ENCODE assay signal across 22 cellular contexts in genomic region chr13:79525051-79525450, GRCh38. TPM values are rescaled to one million over a fixed set of nuclear protein-coding genes. Genes with fewer than 3 reads are reported as not detected.
A peak's percentile ranks its signal among the peaks of the same experiment; 100 is the strongest.
DNase-seq lines count a peak whose midpoint lies in the region; ATAC-seq, FAIRE-seq and TF ChIP-seq lines count a peak whose summit lies in the region.
"Had no signal": no experiment of that assay in that cellular context is flagged by ENCODE, and none has a peak within 500 bp of the region (broad histone marks: within the 10 kb centered on the region; RNA-seq: fewer than 3 reads in every experiment).

No MANE protein-coding gene starts in this region.

- H3K36me3 Mint-ChIP-seq in CD8-positive, alpha-beta memory T cell: peaks cover 0 to 3% (median 2%) of the 10 kb centered on the region in 3 donors
- peaks cover 12% of the 10 kb centered on the region for H3K36me3 Mint-ChIP-seq in activated CD4-positive, alpha-beta T cell treated with anti-CD3 and anti-CD28 coated beads, Interleukin-2, amount 10 ng/mL, durations not matched to agents 7 days and 5 days (ENCODE audit: low read depth)

- H3K27me3 Mint-ChIP-seq in CD8-positive, alpha-beta memory T cell: no peaks in the 10 kb centered on the region
- H3K27me3 Mint-ChIP-seq in activated CD4-positive, alpha-beta T cell treated with anti-CD3 and anti-CD28 coated beads, Interleukin-2, amount 10 ng/mL, durations not matched to agents 7 days and 5 days: no peaks in the 10 kb centered on the region

- H3K36me3 ChIP-seq in RWPE2 (ENCODE audit: low read depth) (peaks cover 69% of the 10 kb centered on the region), keratinocyte (ENCODE audit: control insufficient read depth in 2 of 2, extremely low read depth in 1 of 2, insufficient read depth in 2 of 2, low read length in 2 of 2) (peaks cover 12 to 21% of the 10 kb centered on the region in 2 experiments)
- no peaks in the 10 kb centered on the region for H3K36me3 ChIP-seq in CD8-positive, alpha-beta memory T cell (ENCODE audit: insufficient read depth, low read length)
- H3K36me3 ChIP-seq: ovary had no signal

- dilution Hi-C loops in keratinocyte (cut with MboI; ENCODE audit: extremely low pct_ligation_motif_present, low sequenced_read_pairs): no loop called here

- H3K27me3 ChIP-seq in RWPE2 (ENCODE audit: insufficient read depth, poor library complexity, severe bottlenecking) (no peaks in the 10 kb centered on the region), keratinocyte (ENCODE audit: control insufficient read depth, extremely low read depth, insufficient read depth, low read length) (no peaks in the 10 kb centered on the region)
- no peaks in the 10 kb centered on the region for H3K27me3 ChIP-seq in CD8-positive, alpha-beta memory T cell (ENCODE audit: insufficient read depth, low read length, poor library complexity, severe bottlenecking)
- H3K27me3 ChIP-seq: body of pancreas, gastroesophageal sphincter, MG63, ovary, vagina had no signal

- H3K4me1 ChIP-seq in RWPE2 (ENCODE audit: insufficient read depth, poor library complexity, severe bottlenecking) (peaks cover 38% of the 10 kb centered on the region), keratinocyte (ENCODE audit: control insufficient read depth, extremely low read depth, insufficient read depth, low read length) (peaks cover 32% of the 10 kb centered on the region)
- peaks cover 8% of the 10 kb centered on the region for H3K4me1 ChIP-seq in CD8-positive, alpha-beta memory T cell (ENCODE audit: insufficient read depth, low read length)
- H3K4me1 ChIP-seq: body of pancreas had no signal

- H4K20me1 ChIP-seq in keratinocyte (ENCODE audit: control insufficient read depth, extremely low read depth, insufficient read depth, low read length): peaks cover 2% of the 10 kb centered on the region

- H3K27ac ChIP-seq in RWPE2 (ENCODE audit: poor library complexity, severe bottlenecking) (peak overlapping the region; percentile 46), keratinocyte (ENCODE audit: control insufficient read depth, insufficient read depth, low read length) (no peak overlapping the region)
- no peak overlapping the region for H3K27ac ChIP-seq in CD8-positive, alpha-beta memory T cell (ENCODE audit: low read depth, low read length)
- H3K27ac ChIP-seq: body of pancreas, gastroesophageal sphincter, ovary, vagina had no signal

- CTCF ChIA-PET in CD8-positive, alpha-beta memory T cell (lab: Charles Lee): no interaction called here
- CTCF ChIA-PET in activated CD4-positive, alpha-beta T cell treated with anti-CD3 and anti-CD28 coated beads, Interleukin-2, amount 10 ng/mL, durations not matched to agents 7 days and 5 days (lab: Charles Lee): interaction anchor here (0.9 kb wide), 2 partner anchors 9 to 18 kb away, joined by 3 to 4 read pairs; no protein-coding TSS in a partner anchor

- POLR2A ChIA-PET in CD8-positive, alpha-beta memory T cell (lab: Charles Lee): no interaction called here
- POLR2A ChIA-PET in activated CD4-positive, alpha-beta T cell treated with anti-CD3 and anti-CD28 coated beads, Interleukin-2, amount 10 ng/mL, durations not matched to agents 7 days and 5 days (lab: Charles Lee): no interaction called here

- H3K27ac Mint-ChIP-seq in CD8-positive, alpha-beta memory T cell: no peak overlapping the region
- H3K27ac Mint-ChIP-seq in activated CD4-positive, alpha-beta T cell treated with anti-CD3 and anti-CD28 coated beads, Interleukin-2, amount 10 ng/mL, durations not matched to agents 7 days and 5 days: no peak overlapping the region

- FAIRE-seq in keratinocyte (lab: Jason Lieb, UNC): peak; percentile 49
- FAIRE-seq: TTC549 had no signal

- no peak overlapping the region for H3K9ac ChIP-seq in keratinocyte (ENCODE audit: control insufficient read depth, extremely low read depth, insufficient read depth, low read length)

- H2AFZ ChIP-seq in keratinocyte (ENCODE audit: control insufficient read depth, low read length): no peak overlapping the region

- no peaks in the 10 kb centered on the region for H3K9me3 Mint-ChIP-seq in CD8-positive, alpha-beta memory T cell
- H3K9me3 Mint-ChIP-seq in activated CD4-positive, alpha-beta T cell treated with anti-CD3 and anti-CD28 coated beads, Interleukin-2, amount 10 ng/mL, durations not matched to agents 7 days and 5 days: peaks cover 2% of the 10 kb centered on the region

- ATAC-seq in GM18502 (IDR thresholded peaks at IDR 0.05; ENCODE audit: poor library complexity, unreplicated experiment) (peak; percentile 39), HG03175 (IDR thresholded peaks at IDR 0.05; ENCODE audit: unreplicated experiment) (peak; percentile 37), RWPE2 (ENCODE audit: low read depth) (no peak), GM19467 (IDR thresholded peaks at IDR 0.05; ENCODE audit: unreplicated experiment) (no peak)
- ATAC-seq: body of pancreas, gastroesophageal sphincter, HCT116, sciatic nerve had no signal

- H3K9me3 ChIP-seq in RWPE2 (ENCODE audit: severe bottlenecking): no peaks in the 10 kb centered on the region
- H3K9me3 ChIP-seq in keratinocyte (ENCODE audit: control insufficient read depth, low read depth, low read length): no peaks in the 10 kb centered on the region
- H3K9me3 ChIP-seq in CD8-positive, alpha-beta memory T cell (ENCODE audit: low read length): no peaks in the 10 kb centered on the region
- H3K9me3 ChIP-seq: body of pancreas, gastroesophageal sphincter, MG63, ovary, vagina had no signal

- peaks cover 8 to 9% (median 8%) of the 10 kb centered on the region in 3 donors for H3K4me1 Mint-ChIP-seq in CD8-positive, alpha-beta memory T cell
- H3K4me1 Mint-ChIP-seq in activated CD4-positive, alpha-beta T cell treated with anti-CD3 and anti-CD28 coated beads, Interleukin-2, amount 10 ng/mL, durations not matched to agents 7 days and 5 days: peaks cover 13% of the 10 kb centered on the region

- H3K4me3 ChIP-seq in RWPE2 (ENCODE audit: severe bottlenecking) (no peak overlapping the region), keratinocyte (ENCODE audit: control insufficient read depth in 2 of 3, extremely low read depth in 1 of 3, insufficient read depth in 2 of 3, low read depth in 1 of 3, low read length in 3 of 3) (no peak overlapping the region)
- no peak overlapping the region for H3K4me3 ChIP-seq in CD8-positive, alpha-beta memory T cell (ENCODE audit: low read length)
- H3K4me3 ChIP-seq: body of pancreas, gastroesophageal sphincter, MG63, ovary, vagina had no signal

- H3K4me2 ChIP-seq in keratinocyte (ENCODE audit: control insufficient read depth, extremely low read depth, insufficient read depth, low read depth, low read length): peak overlapping the region; percentile 59

- TF ChIP-seq CTCF in RWPE2 (IDR thresholded peaks at IDR 0.05; ENCODE audit: poor library complexity, severe bottlenecking) (no peak), keratinocyte (optimal IDR thresholded peaks at IDR 0.05 in 1 of 3, IDR thresholded peaks at IDR 0.05 in 1 of 3, conservative IDR thresholded peaks at IDR 0.05 in 1 of 3; ENCODE audit: extremely low read depth in 1 of 3, insufficient read depth in 2 of 3, low read length in 3 of 3) (no peak)

- DNase-seq in RWPE2 (ENCODE audit: low spot score): no peak
- no peak for DNase-seq in keratinocyte (ENCODE audit: low read depth, low spot score)
- DNase-seq in CD8-positive, alpha-beta memory T cell: no peak
- DNase-seq in putamen (ENCODE audit: low spot score): no peak
- no peak for DNase-seq in activated CD4-positive, alpha-beta T cell treated with anti-CD3 and anti-CD28 coated beads, Interleukin-2, amount 10 ng/mL, durations not matched to agents 7 days and 5 days
- DNase-seq: activated CD4-positive, alpha-beta T cell treated with anti-CD3 and anti-CD28 coated beads, Interleukin-2, amount 50 U/mL, for 4 hours; activated naive CD4-positive, alpha-beta T cell treated with anti-CD3 and anti-CD28 coated beads, Interleukin-2, amount 50 U/mL, for 16 hours; activated T-cell treated with anti-CD3 and anti-CD28 coated beads for 4 hours; body of pancreas; erythroblast; MG63; NCI-H2029; NCI-H510A treated with DMSO at 0.1 percent for 48 hours; ovary had no signal

- H3K9me1 ChIP-seq in keratinocyte (ENCODE audit: control insufficient read depth, extremely low read depth, insufficient read depth, low read length): no peaks in the 10 kb centered on the region

- H3K4me3 Mint-ChIP-seq in CD8-positive, alpha-beta memory T cell: no peak overlapping the region
- H3K4me3 Mint-ChIP-seq in activated CD4-positive, alpha-beta T cell treated with anti-CD3 and anti-CD28 coated beads, Interleukin-2, amount 10 ng/mL, durations not matched to agents 7 days and 5 days: no peak overlapping the region

- H3K79me2 ChIP-seq in keratinocyte (ENCODE audit: control insufficient read depth, insufficient read depth, low read length): peaks cover 83% of the 10 kb centered on the region

RNA-seq across cellular contexts. Expression of gene NDFIP2, which starts 44.1 kb away (rescaled TPM):
- polyA plus RNA-seq in keratinocyte: 119 to 244 TPM (median 209 TPM) in 3 replicates
- polyA plus RNA-seq in keratinocyte (2011; ENCODE audit: low read depth): 126 TPM
- polyA plus RNA-seq in keratinocyte (2011; cell fraction: cytosol; rRNA removed): 83.4 and 168 TPM in 2 replicates
- polyA plus RNA-seq in keratinocyte (2011; cell fraction: nucleus; rRNA removed): 141 and 143 TPM in 2 replicates
- polyA plus RNA-seq in keratinocyte (2012; ENCODE audit: low replicate concordance): 109 and 156 TPM in 2 replicates
- polyA minus RNA-seq in keratinocyte: 113 to 127 TPM (median 125 TPM) in 3 replicates
- 103 TPM for polyA minus RNA-seq in keratinocyte (2011; cell fraction: cytosol; rRNA and poly(A)+ RNA removed)
- polyA minus RNA-seq in keratinocyte (2011; cell fraction: nucleus; rRNA and poly(A)+ RNA removed): 127 and 253 TPM in 2 replicates
- 100 to 1,000 TPM in 1 of 2 experiments, 10 to 100 TPM in 1; 94.4 to 102 TPM for total RNA-seq in CD8-positive, alpha-beta memory T cell
- 5.6 TPM for polyA plus RNA-seq in CD8-positive, alpha-beta memory T cell
- total RNA-seq in activated CD4-positive, alpha-beta T cell treated with anti-CD3 and anti-CD28 coated beads, Interleukin-2, amount 10 ng/mL, durations not matched to agents 7 days and 5 days: 10 to 100 TPM; 17.8 to 21.2 TPM

Comparison
In these comparisons a context has a peak if more than half of its experiments do, and no peak if none do; other contexts are left out.
1. ATAC-seq: peak in GM18502 (single experiment) and HG03175 (single experiment); none in RWPE2 (single experiment) and GM19467 (single experiment).
2. RNA of gene NDFIP2, which starts 44.1 kb away (total RNA-seq): 94.4 to 102 TPM in CD8-positive, alpha-beta memory T cell; 17.8 to 21.2 TPM in activated CD4-positive, alpha-beta T cell treated with anti-CD3 and anti-CD28 coated beads, Interleukin-2, amount 10 ng/mL, durations not matched to agents 7 days and 5 days; every median in the first group is over 4 times any median in the second.